31 cellular contexts compared by ENCODE assay signal in the genomic region with DNA sequence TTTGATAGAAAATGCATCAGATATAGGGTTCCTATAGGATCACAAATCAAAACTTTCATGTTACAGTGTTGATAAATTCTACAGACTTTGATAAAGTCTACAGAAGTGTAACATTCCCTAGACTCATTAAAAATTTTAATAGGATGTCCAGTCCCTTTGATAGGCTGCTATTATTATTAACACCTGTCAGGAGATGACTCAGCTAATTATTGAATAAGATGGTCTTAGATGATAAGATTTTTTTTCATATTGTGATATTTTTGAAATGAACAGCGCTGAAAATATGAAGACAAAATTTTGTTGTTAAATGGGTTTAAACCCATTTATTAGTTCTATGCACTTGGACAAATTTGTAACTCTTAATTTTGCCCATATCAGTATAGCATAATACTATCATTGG.
"Had no signal": no experiment of that assay in that cellular context is flagged by ENCODE, and none has a peak within 500 bp of the region (broad histone marks: within the 10 kb centered on the region; RNA-seq: fewer than 3 reads in every experiment).

No MANE protein-coding gene starts in this region.

- ATAC-seq: natural killer cell; psoas muscle; right cardiac atrium; sciatic nerve; stimulated activated memory B cell treated with anti-CD40 and anti-IgM and Interleukin-4, amounts not matched to agents 10 μg/mL and 1 μg/mL and 100 μg/mL, for 72 hours; stimulated activated naive CD8-positive, alpha-beta T cell treated with anti-CD3 and anti-CD28 coated beads, Interleukin-15, amount 100 ng/mL, for 72 hours; stimulated activated naive CD8-positive, alpha-beta T cell treated with anti-CD3 and anti-CD28 coated beads, Interleukin-15, Interleukin-2, amounts not matched to agents 100 U/mL and 50 U/mL, for 24 hours; upper lobe of right lung had no signal

- H3K4me3 Mint-ChIP-seq: natural killer cell; nephron; neural progenitor cell; stimulated activated memory B cell treated with anti-CD40 and anti-IgM and Interleukin-4, amounts not matched to agents 10 μg/mL and 1 μg/mL and 100 μg/mL, for 72 hours; stimulated activated naive CD8-positive, alpha-beta T cell treated with anti-CD3 and anti-CD28 coated beads, Interleukin-15, amount 100 ng/mL, for 72 hours; type B pancreatic cell had no signal

- H3K9ac ChIP-seq: neural progenitor cell, parathyroid adenoma had no signal

- H3K36me3 Mint-ChIP-seq: natural killer cell; neural progenitor cell; stimulated activated memory B cell treated with anti-CD40 and anti-IgM and Interleukin-4, amounts not matched to agents 10 μg/mL and 1 μg/mL and 100 μg/mL, for 72 hours; type B pancreatic cell had no signal

- H3K4me3 ChIP-seq: neural progenitor cell, ovary, psoas muscle, skin epidermis, smooth muscle cell, spleen, suprapubic skin, testis, tibial artery, transverse colon, upper lobe of right lung, uterus had no signal

- H3K27me3 ChIP-seq: neural progenitor cell, ovary, spleen, suprapubic skin, testis, tibial artery, transverse colon, upper lobe of right lung, uterus had no signal

- DNase-seq: natural killer cell; occipital lobe; ovary; posterior cingulate gyrus; psoas muscle; right cardiac atrium; spleen; stimulated activated CD4-positive, alpha-beta T cell treated with anti-CD3 and anti-CD28 coated beads, Interleukin-12 subunit alpha, Interleukin-12 subunit beta, amount 100 ng/mL, for 4 hours; stimulated activated CD4-positive, alpha-beta T cell treated with anti-CD3 and anti-CD28 coated beads, Interleukin-1b, Interleukin-23, amount 100 ng/mL, for 48 hours; stimulated activated CD4-positive, alpha-beta T cell treated with anti-CD3 and anti-CD28 coated beads, Interleukin-4, amount 100 ng/mL, for 1 hour; stimulated activated CD4-positive, alpha-beta T cell treated with anti-CD3 and anti-CD28 coated beads, Interleukin-4, amount 100 ng/mL, for 4 hours; stimulated activated CD8-positive, alpha-beta memory T cell treated with anti-CD3 and anti-CD28 coated beads, Interleukin-4, amount 100 ng/mL, for 48 hours; stimulated activated naive CD4-positive, alpha-beta T cell; stimulated activated naive CD8-positive, alpha-beta T cell treated with anti-CD3 and anti-CD28 coated beads, Interleukin-15, amount 100 ng/mL, for 72 hours; stimulated activated naive CD8-positive, alpha-beta T cell treated with anti-CD3 and anti-CD28 coated beads, Interleukin-15, Interleukin-2, amounts not matched to agents 100 U/mL and 50 U/mL, for 24 hours; substantia nigra; testis; tibial artery; transverse colon; upper lobe of right lung; uterus had no signal

- H2AFZ ChIP-seq: neural progenitor cell, parathyroid adenoma had no signal

- H3K27ac Mint-ChIP-seq: natural killer cell; nephron; neural progenitor cell; progenitor cell of endocrine pancreas; stimulated activated memory B cell treated with anti-CD40 and anti-IgM and Interleukin-4, amounts not matched to agents 10 μg/mL and 1 μg/mL and 100 μg/mL, for 72 hours; stimulated activated naive CD8-positive, alpha-beta T cell treated with anti-CD3 and anti-CD28 coated beads, Interleukin-15, amount 100 ng/mL, for 72 hours; type B pancreatic cell had no signal

- H3K27me3 Mint-ChIP-seq: progenitor cell of endocrine pancreas; stimulated activated memory B cell treated with anti-CD40 and anti-IgM and Interleukin-4, amounts not matched to agents 10 μg/mL and 1 μg/mL and 100 μg/mL, for 72 hours; stimulated activated naive CD8-positive, alpha-beta T cell treated with anti-CD3 and anti-CD28 coated beads, Interleukin-15, amount 100 ng/mL, for 72 hours had no signal

- H3K4me2 ChIP-seq: neural progenitor cell, smooth muscle cell had no signal

- H3K9me3 ChIP-seq: ovary, suprapubic skin, testis, tibial artery, transverse colon, upper lobe of right lung, uterus had no signal

- H3K27ac ChIP-seq: neural progenitor cell, ovary, parathyroid adenoma, psoas muscle, skin epidermis, spleen, suprapubic skin, testis, tibial artery, transverse colon, upper lobe of right lung, uterus had no signal

- H3K9me3 Mint-ChIP-seq: nephron, neural progenitor cell, type B pancreatic cell had no signal

- H3K4me1 ChIP-seq: neural progenitor cell, parathyroid adenoma, psoas muscle, spleen, suprapubic skin, testis, tibial artery, transverse colon, upper lobe of right lung, uterus had no signal

- H3K36me3 ChIP-seq: neural progenitor cell, ovary, spleen, suprapubic skin, tibial artery, transverse colon, upper lobe of right lung, uterus had no signal

- H3K4me1 Mint-ChIP-seq: nephron; stimulated activated memory B cell treated with anti-CD40 and anti-IgM and Interleukin-4, amounts not matched to agents 10 μg/mL and 1 μg/mL and 100 μg/mL, for 72 hours; stimulated activated naive CD8-positive, alpha-beta T cell treated with anti-CD3 and anti-CD28 coated beads, Interleukin-15, amount 100 ng/mL, for 72 hours had no signal
